Comparison of ENCODE assay signal across 8 cellular contexts in genomic region chr19:17718988-17719711, GRCh38. TPM values are rescaled to one million over a fixed set of nuclear protein-coding genes. Genes with fewer than 3 reads are reported as not detected.
DNase-seq lines count a peak whose midpoint lies in the region; TF ChIP-seq lines count a peak whose summit lies in the region.

TSS of gene MAP1S (plus strand) at chr19:17719480. CDS start at chr19:17719503, 23 bp downstream.

- TF ChIP-seq CTCF in GM20000 (IDR thresholded peaks at IDR 0.05; ENCODE audit: extremely low read depth, missing control alignments) (no peak), right atrium auricular region (IDR thresholded peaks at IDR 0.05) (no peak), vagina (IDR thresholded peaks at IDR 0.05) (no peak)

- H2AFZ ChIP-seq in Karpas-422 (ENCODE audit: low read length): peak within 1 kb of the TSS; percentile 81

- peak within 1 kb of the TSS; percentile 49; the same call in 1 of the 2 replicates for H3K27ac ChIP-seq in Karpas-422 (ENCODE audit: low read length)
- H3K27ac ChIP-seq in right atrium auricular region: peak within 1 kb of the TSS; percentile 52 to 69
- H3K27ac ChIP-seq in vagina: peak within 1 kb of the TSS; percentile 53

- H3K9me2 ChIP-seq in Karpas-422 (replicated peaks; ENCODE audit: insufficient read depth, low read length): no peaks in the 10 kb centered on the region

- peak within 1 kb of the TSS; percentile 100 for H3K4me2 ChIP-seq in Karpas-422 (ENCODE audit: low read depth, low read length, poor library complexity, severe bottlenecking)

- H4K20me1 ChIP-seq in Karpas-422 (ENCODE audit: insufficient read depth, low read depth, low read length): peaks cover 23% of the 10 kb centered on the region

- TF ChIP-seq POLR2A in vagina (IDR thresholded peaks at IDR 0.05): peak in 1 of 2 donors; percentile 66

- peak within 1 kb of the TSS; percentile 96 for H3K9ac ChIP-seq in Karpas-422 (ENCODE audit: low read length)

- H3K4me1 ChIP-seq in Karpas-422 (ENCODE audit: low read length) (peaks cover 29% of the 10 kb centered on the region), right atrium auricular region (peaks cover 0 to 47% of the 10 kb centered on the region in 2 donors), vagina (peaks cover 49% of the 10 kb centered on the region)

- H3K9me3 ChIP-seq in Karpas-422 (ENCODE audit: low read length) (no peaks in the 10 kb centered on the region), right atrium auricular region (no peaks in the 10 kb centered on the region), vagina (no peaks in the 10 kb centered on the region)

- peaks cover 6% of the 10 kb centered on the region; the same call in 1 of the 2 replicates for H3K36me3 ChIP-seq in Karpas-422 (ENCODE audit: insufficient read depth, low read length)
- H3K36me3 ChIP-seq in right atrium auricular region: peaks cover 4% of the 10 kb centered on the region
- peaks cover 0 to 6% of the 10 kb centered on the region in 2 donors for H3K36me3 ChIP-seq in vagina

- intact Hi-C loops in T-helper 1 cell treated with Interleukin-12 subunit alpha and Interleukin-12 subunit beta and Interleukin-4 antibody, amounts not matched to agents 30 ng/mL and 1 ng/mL, for 36 hours (cut with micrococcal nuclease): loop anchor here (1.0 to 5.0 kb wide), 5 partner anchors 28 to 164 kb away; partner anchors contain the start of genes COLGALT1, FCHO1 and SLC5A5
- intact Hi-C loops in vagina (cut with DNase I): no loop called here

- no peaks in the 10 kb centered on the region for H3K27me3 ChIP-seq in Karpas-422 (ENCODE audit: low read length)
- no peaks in the 10 kb centered on the region for H3K27me3 ChIP-seq in right atrium auricular region
- no peaks in the 10 kb centered on the region for H3K27me3 ChIP-seq in vagina

- DNase-seq in CMK (ENCODE audit: low read depth): peak; percentile 78
- peak; percentile 96 for DNase-seq in GM20000 (ENCODE audit: low spot score)
- DNase-seq in Karpas-422: peak; percentile 90
- peak; percentile 54 for DNase-seq in amniotic epithelial cell (ENCODE audit: low read depth)
- no peak for DNase-seq in right atrium auricular region (ENCODE audit: low spot score)
- peak; percentile 62 for DNase-seq in putamen (ENCODE audit: low spot score)
- no peak for DNase-seq in vagina (ENCODE audit: extremely low spot score in 2 of 2)

- H3K79me2 ChIP-seq in Karpas-422 (ENCODE audit: low read length): peaks cover 27% of the 10 kb centered on the region

- H3K4me3 ChIP-seq in Karpas-422 (ENCODE audit: low read length) (peak within 1 kb of the TSS; percentile 99), right atrium auricular region (peak within 1 kb of the TSS; percentile 89 to 90), vagina (peak within 1 kb of the TSS; percentile 85 to 98)

RNA-seq across cellular contexts. Expression of gene MAP1S, which starts in this region (rescaled TPM):
- total RNA-seq in Karpas-422 (2014; rRNA removed; shearing (Covaris generic); ENCODE audit: low replicate concordance): 22.9 and 34.6 TPM in 2 replicates
- 70.8 and 75.5 TPM in 2 replicates for total RNA-seq in T-helper 1 cell treated with Interleukin-12 subunit alpha and Interleukin-12 subunit beta and Interleukin-4 antibody, amounts not matched to agents 30 ng/mL and 1 ng/mL, for 36 hours
- 10 to 100 TPM; 26.8 to 31.2 TPM for total RNA-seq in right atrium auricular region
- total RNA-seq in vagina: 30.2 TPM

Comparison
In these comparisons a context has a peak if more than half of its experiments do, and no peak if none do; other contexts are left out.
1. DNase-seq: peak in CMK (single experiment), GM20000 (single experiment), Karpas-422 (single experiment), amniotic epithelial cell (single experiment) and putamen (single experiment); none in right atrium auricular region (single experiment) and vagina (0 of 2).
2. Peak in every context shown above with its lines, with median percentiles within 50 percentile points of each other: H3K27ac ChIP-seq and H3K4me3 ChIP-seq.